In genomic region chr19:2976609-2977000, GRCh38 we compare ENCODE assay signal across 8 cellular contexts. TPM values are rescaled to one million over a fixed set of nuclear protein-coding genes. Genes with fewer than 3 reads are reported as not detected.
A peak's percentile ranks its signal among the peaks of the same experiment; 100 is the strongest.
DNase-seq lines count a peak whose midpoint lies in the region; ATAC-seq and TF ChIP-seq lines count a peak whose summit lies in the region.

No MANE protein-coding gene starts in this region.

- H3K4me3 Mint-ChIP-seq in central memory CD8-positive, alpha-beta T cell = peak overlapping the region; percentile 83
- H3K4me3 Mint-ChIP-seq in naive thymus-derived CD8-positive, alpha-beta T cell = peak overlapping the region; percentile 93 to 98 (median 97)

- peak overlapping the region; percentile 59 for H3K27ac Mint-ChIP-seq in central memory CD8-positive, alpha-beta T cell (ENCODE audit: low read depth)
- H3K27ac Mint-ChIP-seq in naive thymus-derived CD8-positive, alpha-beta T cell = peak overlapping the region; percentile 48 to 95 (median 86)

- no peak overlapping the region for H3K27ac ChIP-seq in HUES48 (ENCODE audit: low read depth, low read length)

- no peak overlapping the region for H3K9ac ChIP-seq in HUES48 (ENCODE audit: low read depth, low read length)

- no peak for DNase-seq in BJ (ENCODE audit: low read depth)
- DNase-seq in central memory CD8-positive, alpha-beta T cell (ENCODE audit: low spot score in 2 of 2) = no peak
- DNase-seq in naive thymus-derived CD8-positive, alpha-beta T cell = no peak
- no peak for DNase-seq in MV-4-11 (lab: John Stamatoyannopoulos, UW)
- no peak for DNase-seq in NCI-H526 treated with DMSO at 0.1 percent for 48 hours (lab: John Stamatoyannopoulos, UW)
- DNase-seq in iPS-NIHi11 (ENCODE audit: low spot score) = no peak
- DNase-seq in dedifferentiated amniotic fluid mesenchymal stem cell (ENCODE audit: extremely low spot score) = no peak

- H3K4me1 Mint-ChIP-seq in central memory CD8-positive, alpha-beta T cell = peaks cover 17% of the 10 kb centered on the region
- peaks cover 12 to 24% (median 20%) of the 10 kb centered on the region in 4 donors for H3K4me1 Mint-ChIP-seq in naive thymus-derived CD8-positive, alpha-beta T cell

- peaks cover 4% of the 10 kb centered on the region; the same call in 1 of the 2 replicates for H3K27me3 ChIP-seq in BJ (ENCODE audit: control insufficient read depth, insufficient read depth, low read length)
- peaks cover 19% of the 10 kb centered on the region for H3K27me3 ChIP-seq in HUES48 (ENCODE audit: control insufficient read depth, insufficient read depth, low read length)

- H3K36me3 ChIP-seq in BJ (ENCODE audit: control insufficient read depth, insufficient read depth, low read length) (no peaks in the 10 kb centered on the region), HUES48 (ENCODE audit: control insufficient read depth, insufficient read depth, low read length) (no peaks in the 10 kb centered on the region)

- CTCF ChIA-PET in BJ (lab: Yijun Ruan, JAX) = interaction anchor here (0.8 to 1.3 kb wide), 4 partner anchors 11 to 133 kb away, joined by 3 to 5 read pairs (median 3); no protein-coding TSS in a partner anchor

- peaks cover 16% of the 10 kb centered on the region for H3K27me3 Mint-ChIP-seq in central memory CD8-positive, alpha-beta T cell
- H3K27me3 Mint-ChIP-seq in naive thymus-derived CD8-positive, alpha-beta T cell = peaks cover 0 to 4% (median 2%) of the 10 kb centered on the region in 5 donors

- no peak for ATAC-seq in central memory CD8-positive, alpha-beta T cell (replicated peaks; ENCODE audit: extremely low read depth, poor library complexity, severe bottlenecking)
- no peak for ATAC-seq in naive thymus-derived CD8-positive, alpha-beta T cell

- H3K36me3 Mint-ChIP-seq in central memory CD8-positive, alpha-beta T cell (ENCODE audit: insufficient read depth) = peaks cover 3% of the 10 kb centered on the region
- H3K36me3 Mint-ChIP-seq in naive thymus-derived CD8-positive, alpha-beta T cell = no peaks in the 10 kb centered on the region

- no peaks in the 10 kb centered on the region for H3K9me3 ChIP-seq in HUES48 (ENCODE audit: control insufficient read depth, insufficient read depth, low read length)

- no peak for TF ChIP-seq CTCF in BJ (IDR thresholded peaks at IDR 0.05; ENCODE audit: insufficient read depth, low read depth, low read length)

- peaks cover 18% of the 10 kb centered on the region for H3K4me1 ChIP-seq in HUES48 (ENCODE audit: control insufficient read depth, insufficient read depth, low read length)

- POLR2A ChIA-PET in BJ (lab: Charles Lee) = interaction anchor here (1.0 kb wide), 1 partner anchor 26 kb away, joined by 3 read pairs; no protein-coding TSS in a partner anchor
- POLR2A ChIA-PET in naive thymus-derived CD8-positive, alpha-beta T cell (lab: Charles Lee) = interaction anchor here (0.7 to 3.8 kb wide), 12 partner anchors 26 to 131 kb away, joined by 3 to 27 read pairs (median 4); partner anchors contain the start of gene TLE5

- no peaks in the 10 kb centered on the region for H3K9me3 Mint-ChIP-seq in central memory CD8-positive, alpha-beta T cell
- no peaks in the 10 kb centered on the region for H3K9me3 Mint-ChIP-seq in naive thymus-derived CD8-positive, alpha-beta T cell

- H3K4me3 ChIP-seq in BJ (ENCODE audit: low read depth, low read length) = peak overlapping the region; percentile 42
- H3K4me3 ChIP-seq in HUES48 (ENCODE audit: low read depth, low read length) = peak overlapping the region; percentile 65

RNA-seq across cellular contexts. Expression of gene TLE6, which starts 0.8 kb away (rescaled TPM):
- 0.12 and 0.26 TPM in 2 replicates for polyA plus RNA-seq in BJ (2011; rRNA removed)
- polyA minus RNA-seq in BJ (2011; rRNA and poly(A)+ RNA removed) = not detected in 2 replicates
- total RNA-seq in naive thymus-derived CD8-positive, alpha-beta T cell = under 1 TPM in 1 of 2 experiments, not detected in 1; 0.30 TPM
- under 1 TPM in 2 of 3 donors, not detected in 1; 0.52 to 0.82 TPM for polyA plus RNA-seq in naive thymus-derived CD8-positive, alpha-beta T cell

RNA-seq across cellular contexts. Expression of gene ZNF77, which starts 31.8 kb away (rescaled TPM):
- polyA plus RNA-seq in BJ (2011; rRNA removed) = 3.2 and 3.4 TPM in 2 replicates
- polyA minus RNA-seq in BJ (2011; rRNA and poly(A)+ RNA removed) = 3.5 and 3.8 TPM in 2 replicates
- 1 to 10 TPM; 5.7 to 6.9 TPM for total RNA-seq in naive thymus-derived CD8-positive, alpha-beta T cell
- polyA plus RNA-seq in naive thymus-derived CD8-positive, alpha-beta T cell = 1 to 10 TPM; 1.3 to 2.1 (median 1.7) TPM

RNA-seq across cellular contexts. Expression of gene TLE2, which starts 52.5 kb away (rescaled TPM):
- 0.74 and 1.0 TPM in 2 replicates for polyA plus RNA-seq in BJ (2011; rRNA removed)
- polyA minus RNA-seq in BJ (2011; rRNA and poly(A)+ RNA removed) = 0.26 and 0.71 TPM in 2 replicates
- total RNA-seq in naive thymus-derived CD8-positive, alpha-beta T cell = 10 to 100 TPM; 19.1 to 21.1 TPM
- polyA plus RNA-seq in naive thymus-derived CD8-positive, alpha-beta T cell = 10 to 100 TPM in 2 of 3 donors, 1 to 10 TPM in 1; 7.0 to 12.4 (median 10.8) TPM
